ENCODE assay signal across 27 cellular contexts in genomic region chr1:2166254-2166653, GRCh38. TPM values are rescaled to one million over a fixed set of nuclear protein-coding genes. Genes with fewer than 3 reads are reported as not detected.
DNase-seq lines count a peak whose midpoint lies in the region; ATAC-seq and TF ChIP-seq lines count a peak whose summit lies in the region.
"Had no signal": no experiment of that assay in that cellular context is flagged by ENCODE, and none has a peak within 500 bp of the region (broad histone marks: within the 10 kb centered on the region; RNA-seq: fewer than 3 reads in every experiment).

No MANE protein-coding gene starts in this region.

- WGBS in H9 (ENCODE audit: extremely low coverage, insufficient read length, low lambda C conversion rate), result no CpG with 5 or more reads among the region's 14 CpGs
- no CpG with 5 or more reads among the region's 14 CpGs for WGBS in neuronal stem cell (ENCODE audit: extremely low coverage in 2 of 2, insufficient read length in 2 of 2, insufficient replicate concordance in 1 of 2), 2 donors
- 81 to 84% methylated on average over 14 of the region's 14 CpGs for WGBS in aorta, 2 donors

- H4K20me1 ChIP-seq in H9 (ENCODE audit: control insufficient read depth, insufficient read depth, insufficient read length), result no peaks in the 10 kb centered on the region

- H3K4me1 ChIP-seq in H9 (ENCODE audit: insufficient read depth, low read length) (no peaks in the 10 kb centered on the region), neuronal stem cell (ENCODE audit: control insufficient read depth in 2 of 2, insufficient read depth in 1 of 2, low read depth in 1 of 2, low read length in 2 of 2) (no peaks in the 10 kb centered on the region), aorta (ENCODE audit: control insufficient read depth in 1 of 2, insufficient read depth in 2 of 2, low read length in 2 of 2) (no peaks in the 10 kb centered on the region)
- H3K4me1 ChIP-seq: Caco-2, HAP-1, SJSA1 had no signal

- no peak overlapping the region for H2BK20ac ChIP-seq in H9 (ENCODE audit: low read depth, low read length, poor library complexity, severe bottlenecking)

- TF ChIP-seq CTCF in H9 (conservative IDR thresholded peaks at IDR 0.05), result no peak

- H3K23ac ChIP-seq in H9 (ENCODE audit: insufficient read length, low read depth, low read length) (no peak overlapping the region), neuronal stem cell (ENCODE audit: low read depth, low read length, poor library complexity) (peak overlapping the region; percentile 98)

- H2BK120ac ChIP-seq in H9 (ENCODE audit: low read depth, low read length, poor library complexity, severe bottlenecking) (no peak overlapping the region), neuronal stem cell (ENCODE audit: low read depth, low read length) (no peak overlapping the region)

- intact Hi-C loops in aorta (cut with DNase I), result no loop called here

- H3T11ph ChIP-seq in H9 (ENCODE audit: low read length), result no peak overlapping the region

- H3K27me3 Mint-ChIP-seq in H9 (ENCODE audit: low read depth), result no peaks in the 10 kb centered on the region
- H3K27me3 Mint-ChIP-seq in activated T-cell treated with anti-CD3 and anti-CD28 coated beads, Interleukin-2, amount 50 U/mL, for 24 hours, result no peaks in the 10 kb centered on the region

- H2BK12ac ChIP-seq in H9 (ENCODE audit: insufficient read length, low read depth, low read length) (no peak overlapping the region), neuronal stem cell (ENCODE audit: low read length) (peak overlapping the region; percentile 31)

- no peak overlapping the region for H4K5ac ChIP-seq in H9 (ENCODE audit: insufficient read length, low read depth, low read length)

- ATAC-seq in activated naive CD4-positive, alpha-beta T cell treated with anti-CD3 and anti-CD28 coated beads, Interleukin-2, amount 50 U/mL, for 72 hours, result no peak
- ATAC-seq in aorta (ENCODE audit: low FRiP score), result no peak
- ATAC-seq: CD8-positive, alpha-beta T cell; PC-3 had no signal

- H3K79me1 ChIP-seq in H9 (ENCODE audit: insufficient read depth, low read depth, low read length, poor library complexity, severe bottlenecking) (no peaks in the 10 kb centered on the region), neuronal stem cell (ENCODE audit: low read depth, low read length) (peaks cover 1% of the 10 kb centered on the region)

- no peak overlapping the region for H4K91ac ChIP-seq in H9 (ENCODE audit: insufficient read length, low read depth, low read length)
- no peak overlapping the region for H4K91ac ChIP-seq in neuronal stem cell (ENCODE audit: low read depth, low read length, poor library complexity)

- peaks cover 7 to 29% (median 22%) of the 10 kb centered on the region in 3 experiments for H3K36me3 Mint-ChIP-seq in H9 (ENCODE audit: insufficient read depth in 1 of 3, low read depth in 3 of 3)
- peaks cover 14% of the 10 kb centered on the region for H3K36me3 Mint-ChIP-seq in activated T-cell treated with anti-CD3 and anti-CD28 coated beads, Interleukin-2, amount 50 U/mL, for 24 hours (ENCODE audit: low read depth)
- peaks cover 0 to 8% of the 10 kb centered on the region in 2 donors for H3K36me3 Mint-ChIP-seq in activated naive CD4-positive, alpha-beta T cell treated with anti-CD3 and anti-CD28 coated beads, Interleukin-2, amount 50 U/mL, for 72 hours

- H2BK5ac ChIP-seq in H9 (ENCODE audit: insufficient read length, low read length), result no peak overlapping the region
- H2BK5ac ChIP-seq in neuronal stem cell (ENCODE audit: low read length), result no peak overlapping the region

- H3K4me3 ChIP-seq in neuronal stem cell (ENCODE audit: low read length in 2 of 2) (no peak overlapping the region), aorta (ENCODE audit: low read length in 2 of 2) (no peak overlapping the region)
- H3K4me3 ChIP-seq: GM23248, HAP-1, SJSA1 had no signal

- H3K36me3 ChIP-seq in neuronal stem cell (replicated peaks in 1 of 2; ENCODE audit: control insufficient read depth in 2 of 2, insufficient read depth in 2 of 2, low read length in 2 of 2) (peaks cover 0 to 4% of the 10 kb centered on the region in 2 donors), aorta (ENCODE audit: control insufficient read depth in 1 of 2, insufficient read depth in 2 of 2, low read length in 1 of 2) (no peaks in the 10 kb centered on the region)
- H3K36me3 ChIP-seq: HAP-1, SJSA1 had no signal

- H3K4me3 Mint-ChIP-seq in H9, result no peak overlapping the region
- H3K4me3 Mint-ChIP-seq in activated T-cell treated with anti-CD3 and anti-CD28 coated beads, Interleukin-2, amount 50 U/mL, for 24 hours, result no peak overlapping the region
- H3K4me3 Mint-ChIP-seq: CD8-positive, alpha-beta T cell; HFFc6 had no signal

- H3K4me1 Mint-ChIP-seq in H9, result peaks cover 0 to 8% of the 10 kb centered on the region in 2 experiments; a peak in 2 of 4 replicates
- H3K4me1 Mint-ChIP-seq in activated T-cell treated with anti-CD3 and anti-CD28 coated beads, Interleukin-2, amount 50 U/mL, for 24 hours (ENCODE audit: low read depth), result peaks cover 8% of the 10 kb centered on the region

- H3K27ac ChIP-seq in H9 (ENCODE audit: insufficient read length, low read depth, low read length) (no peak overlapping the region), neuronal stem cell (replicated peaks; ENCODE audit: low read length) (no peak overlapping the region), aorta (ENCODE audit: low read depth in 1 of 2, low read length in 2 of 2) (no peak overlapping the region)
- H3K27ac ChIP-seq: C4-2B, GM23248, SJSA1 had no signal

- no peaks in the 10 kb centered on the region for H3K9me3 Mint-ChIP-seq in H9
- no peaks in the 10 kb centered on the region for H3K9me3 Mint-ChIP-seq in activated T-cell treated with anti-CD3 and anti-CD28 coated beads, Interleukin-2, amount 50 U/mL, for 24 hours
- no peaks in the 10 kb centered on the region for H3K9me3 Mint-ChIP-seq in activated naive CD4-positive, alpha-beta T cell treated with anti-CD3 and anti-CD28 coated beads, Interleukin-2, amount 50 U/mL, for 72 hours
- H3K9me3 Mint-ChIP-seq: CD8-positive, alpha-beta T cell had no signal

- H3K56ac ChIP-seq in H9 (ENCODE audit: insufficient read length, low read depth, low read length), result no peak overlapping the region

- H3K9me3 ChIP-seq in H9 (ENCODE audit: control insufficient read depth, low read depth, low read length) (no peaks in the 10 kb centered on the region), neuronal stem cell (replicated peaks in 1 of 2; ENCODE audit: control insufficient read depth in 2 of 2, insufficient read depth in 1 of 2, low read depth in 1 of 2, low read length in 2 of 2) (peaks cover 9% of the 10 kb centered on the region in 2 donors), aorta (ENCODE audit: control insufficient read depth, low read length) (peaks cover 2% of the 10 kb centered on the region)
- H3K9me3 ChIP-seq: Caco-2, HAP-1, SJSA1 had no signal

- no peaks in the 10 kb centered on the region for H3K79me2 ChIP-seq in H9 (ENCODE audit: insufficient read depth, low read length)

- H3K9ac ChIP-seq in H9 (ENCODE audit: extremely low read depth, insufficient read length, low read length), result no peak overlapping the region
- H3K9ac ChIP-seq in neuronal stem cell (ENCODE audit: low read depth, low read length, poor library complexity), result no peak overlapping the region
- H3K9ac ChIP-seq: GM23248 had no signal

- DNase-seq in ELF-1 (ENCODE audit: low read depth, low spot score), result peak; percentile 87
- no peak for DNase-seq in H9
- DNase-seq in cerebellar cortex (ENCODE audit: low spot score), result peak; percentile 71
- DNase-seq in neuronal stem cell (ENCODE audit: low spot score), result no peak
- DNase-seq in activated T-cell treated with anti-CD3 and anti-CD28 coated beads, Interleukin-2, amount 50 U/mL, for 24 hours, result no peak
- DNase-seq in activated naive CD4-positive, alpha-beta T cell treated with anti-CD3 and anti-CD28 coated beads, Interleukin-2, amount 50 U/mL, for 72 hours (ENCODE audit: low spot score in 2 of 2), result no peak
- DNase-seq in aorta, result no peak
- DNase-seq: Caco-2; CD8-positive, alpha-beta T cell; DMS79; GM23248; HFFc6; KG1; MM.1S; NCI-H1092; NCI-H1417 treated with DMSO at 0.1 percent for 48 hours; NCI-H1694 treated with DMSO at 0.1 percent for 48 hours; NCI-H2081; NCI-H2171 treated with DMSO at 0.1 percent for 48 hours; NCI-H345; NCI-H524; NCI-H774; NK-92 treated with Interleukin-12 subunit alpha and Interleukin-12 subunit beta, amount 100 ng/mL, for 24 hours; PC-3 had no signal

- H4K8ac ChIP-seq in H9 (replicated peaks; ENCODE audit: insufficient read length, low read depth, low read length), result no peak overlapping the region
- no peak overlapping the region for H4K8ac ChIP-seq in neuronal stem cell (ENCODE audit: low read depth, low read length)

- H3K14ac ChIP-seq in H9 (ENCODE audit: insufficient read depth, low read length) (no peak overlapping the region), neuronal stem cell (ENCODE audit: low read length) (no peak overlapping the region)

- H3K4me2 ChIP-seq in H9 (ENCODE audit: insufficient read depth, insufficient read length, low read length) (no peak overlapping the region), neuronal stem cell (ENCODE audit: insufficient read depth, low read length, poor library complexity, severe bottlenecking) (no peak overlapping the region)

- 0 out of 7 replicates have a peak overlapping the region, but pooled peaks of 2 of the 3 experiments have one; percentile 3 to 49 for H3K27ac Mint-ChIP-seq in H9
- H3K27ac Mint-ChIP-seq in activated T-cell treated with anti-CD3 and anti-CD28 coated beads, Interleukin-2, amount 50 U/mL, for 24 hours, result no peak overlapping the region
- no peak overlapping the region for H3K27ac Mint-ChIP-seq in activated naive CD4-positive, alpha-beta T cell treated with anti-CD3 and anti-CD28 coated beads, Interleukin-2, amount 50 U/mL, for 72 hours
- H3K27ac Mint-ChIP-seq: CD8-positive, alpha-beta T cell; HFFc6 had no signal

- H2BK15ac ChIP-seq in H9 (ENCODE audit: low read depth, low read length) (no peak overlapping the region), neuronal stem cell (ENCODE audit: low read length) (no peak overlapping the region)

- H3K4ac ChIP-seq in H9 (ENCODE audit: low read depth, low read length) (no peak overlapping the region), neuronal stem cell (ENCODE audit: low read length) (no peak overlapping the region)

- H3K23me2 ChIP-seq in H9 (ENCODE audit: insufficient read length, low read depth, low read length, poor library complexity, severe bottlenecking), result no peaks in the 10 kb centered on the region

- H3K18ac ChIP-seq in H9 (ENCODE audit: insufficient read length, low read depth, low read length) (no peak overlapping the region), neuronal stem cell (ENCODE audit: low read length) (peak overlapping the region; percentile 23)

- no peak overlapping the region for H2AFZ ChIP-seq in H9 (ENCODE audit: low read length)
- no peak overlapping the region for H2AFZ ChIP-seq in neuronal stem cell (ENCODE audit: low read length)
- H2AFZ ChIP-seq: GM23248 had no signal

- H3K27me3 ChIP-seq in H9 (ENCODE audit: insufficient read depth, low read length) (no peaks in the 10 kb centered on the region), neuronal stem cell (ENCODE audit: control insufficient read depth in 3 of 3, insufficient read depth in 3 of 3, low read depth in 1 of 3, low read length in 3 of 3) (peaks cover 0 to 3% (median 0%) of the 10 kb centered on the region in 3 experiments), aorta (ENCODE audit: control insufficient read depth in 1 of 2, insufficient read depth in 2 of 2, low read length in 1 of 2) (no peaks in the 10 kb centered on the region)
- H3K27me3 ChIP-seq: SJSA1 had no signal

- no peak overlapping the region for H2AK5ac ChIP-seq in H9 (ENCODE audit: insufficient read length, low read length)
- peak overlapping the region; percentile 96 for H2AK5ac ChIP-seq in neuronal stem cell (ENCODE audit: low read depth, low read length)

RNA-seq across cellular contexts. Expression of gene FAAP20, which starts 28.3 kb away (rescaled TPM):
- 119 and 125 TPM in 2 replicates for total RNA-seq in H9 (2021)
- polyA plus RNA-seq in neuronal stem cell (2013, experiment 1 of 2), result 108 TPM
- 108 TPM for polyA plus RNA-seq in neuronal stem cell (2013, experiment 2 of 2)
- 10 to 100 TPM; 59.1 to 66.9 TPM for total RNA-seq in activated naive CD4-positive, alpha-beta T cell treated with anti-CD3 and anti-CD28 coated beads, Interleukin-2, amount 50 U/mL, for 72 hours
- total RNA-seq in aorta, result 10 to 100 TPM; 49.0 to 59.9 TPM
- polyA plus RNA-seq in aorta, result 100 to 1,000 TPM in 1 of 2 donors, 10 to 100 TPM in 1; 61.2 to 124 TPM

Comparison
In these comparisons a context has a peak if more than half of its experiments do, and no peak if none do; other contexts are left out.
1. DNase-seq: peak in ELF-1 (single experiment) and cerebellar cortex (single experiment); none in H9 (single experiment), neuronal stem cell (single experiment), activated T-cell treated with anti-CD3 and anti-CD28 coated beads, Interleukin-2, amount 50 U/mL, for 24 hours (single experiment), activated naive CD4-positive, alpha-beta T cell treated with anti-CD3 and anti-CD28 coated beads, Interleukin-2, amount 50 U/mL, for 72 hours (0 of 2) and aorta (0 of 2).
2. H3K27ac Mint-ChIP-seq: peak in H9 (2 of 3); none in activated T-cell treated with anti-CD3 and anti-CD28 coated beads, Interleukin-2, amount 50 U/mL, for 24 hours (single experiment) and activated naive CD4-positive, alpha-beta T cell treated with anti-CD3 and anti-CD28 coated beads, Interleukin-2, amount 50 U/mL, for 72 hours (0 of 2).